1 cellular context compared by ENCODE assay signal in the genomic region with DNA sequence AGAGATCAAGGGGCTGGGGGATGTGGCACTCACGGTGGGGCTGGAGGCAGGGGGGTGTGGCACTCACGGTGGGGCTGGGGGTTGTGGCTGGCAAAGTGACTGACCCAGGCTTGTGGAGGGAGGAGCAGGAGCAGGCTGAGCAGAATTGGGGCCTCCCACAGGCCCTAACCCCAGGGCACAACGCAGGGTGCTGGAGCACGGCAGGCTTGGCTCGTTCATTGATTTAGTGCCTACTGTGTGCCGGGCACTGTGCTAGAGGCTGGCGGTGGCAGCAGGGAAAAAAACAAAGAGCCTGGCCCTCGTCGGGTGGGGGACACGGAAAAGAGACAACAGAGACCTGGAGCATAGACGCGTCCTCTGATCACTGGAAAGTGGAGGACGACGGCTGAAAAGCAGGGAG.
TF ChIP-seq lines count a peak whose summit lies in the region.

No MANE protein-coding gene starts in this region.

TF ChIP-seq in H1, 55 proteins besides CTCF, POLR2A, EP300 and RAD21 (continued from another document):
- TF ChIP-seq RFX5 (IDR thresholded peaks at IDR 0.05; ENCODE audit: borderline replicate concordance, low read depth, low read length) (no peak), POU5F1 (IDR thresholded peaks at IDR 0.05; ENCODE audit: low read depth, low read length) (no peak), KDM5A (IDR thresholded peaks at IDR 0.05; ENCODE audit: low read length) (no peak)
- TF ChIP-seq, protein P1, sequence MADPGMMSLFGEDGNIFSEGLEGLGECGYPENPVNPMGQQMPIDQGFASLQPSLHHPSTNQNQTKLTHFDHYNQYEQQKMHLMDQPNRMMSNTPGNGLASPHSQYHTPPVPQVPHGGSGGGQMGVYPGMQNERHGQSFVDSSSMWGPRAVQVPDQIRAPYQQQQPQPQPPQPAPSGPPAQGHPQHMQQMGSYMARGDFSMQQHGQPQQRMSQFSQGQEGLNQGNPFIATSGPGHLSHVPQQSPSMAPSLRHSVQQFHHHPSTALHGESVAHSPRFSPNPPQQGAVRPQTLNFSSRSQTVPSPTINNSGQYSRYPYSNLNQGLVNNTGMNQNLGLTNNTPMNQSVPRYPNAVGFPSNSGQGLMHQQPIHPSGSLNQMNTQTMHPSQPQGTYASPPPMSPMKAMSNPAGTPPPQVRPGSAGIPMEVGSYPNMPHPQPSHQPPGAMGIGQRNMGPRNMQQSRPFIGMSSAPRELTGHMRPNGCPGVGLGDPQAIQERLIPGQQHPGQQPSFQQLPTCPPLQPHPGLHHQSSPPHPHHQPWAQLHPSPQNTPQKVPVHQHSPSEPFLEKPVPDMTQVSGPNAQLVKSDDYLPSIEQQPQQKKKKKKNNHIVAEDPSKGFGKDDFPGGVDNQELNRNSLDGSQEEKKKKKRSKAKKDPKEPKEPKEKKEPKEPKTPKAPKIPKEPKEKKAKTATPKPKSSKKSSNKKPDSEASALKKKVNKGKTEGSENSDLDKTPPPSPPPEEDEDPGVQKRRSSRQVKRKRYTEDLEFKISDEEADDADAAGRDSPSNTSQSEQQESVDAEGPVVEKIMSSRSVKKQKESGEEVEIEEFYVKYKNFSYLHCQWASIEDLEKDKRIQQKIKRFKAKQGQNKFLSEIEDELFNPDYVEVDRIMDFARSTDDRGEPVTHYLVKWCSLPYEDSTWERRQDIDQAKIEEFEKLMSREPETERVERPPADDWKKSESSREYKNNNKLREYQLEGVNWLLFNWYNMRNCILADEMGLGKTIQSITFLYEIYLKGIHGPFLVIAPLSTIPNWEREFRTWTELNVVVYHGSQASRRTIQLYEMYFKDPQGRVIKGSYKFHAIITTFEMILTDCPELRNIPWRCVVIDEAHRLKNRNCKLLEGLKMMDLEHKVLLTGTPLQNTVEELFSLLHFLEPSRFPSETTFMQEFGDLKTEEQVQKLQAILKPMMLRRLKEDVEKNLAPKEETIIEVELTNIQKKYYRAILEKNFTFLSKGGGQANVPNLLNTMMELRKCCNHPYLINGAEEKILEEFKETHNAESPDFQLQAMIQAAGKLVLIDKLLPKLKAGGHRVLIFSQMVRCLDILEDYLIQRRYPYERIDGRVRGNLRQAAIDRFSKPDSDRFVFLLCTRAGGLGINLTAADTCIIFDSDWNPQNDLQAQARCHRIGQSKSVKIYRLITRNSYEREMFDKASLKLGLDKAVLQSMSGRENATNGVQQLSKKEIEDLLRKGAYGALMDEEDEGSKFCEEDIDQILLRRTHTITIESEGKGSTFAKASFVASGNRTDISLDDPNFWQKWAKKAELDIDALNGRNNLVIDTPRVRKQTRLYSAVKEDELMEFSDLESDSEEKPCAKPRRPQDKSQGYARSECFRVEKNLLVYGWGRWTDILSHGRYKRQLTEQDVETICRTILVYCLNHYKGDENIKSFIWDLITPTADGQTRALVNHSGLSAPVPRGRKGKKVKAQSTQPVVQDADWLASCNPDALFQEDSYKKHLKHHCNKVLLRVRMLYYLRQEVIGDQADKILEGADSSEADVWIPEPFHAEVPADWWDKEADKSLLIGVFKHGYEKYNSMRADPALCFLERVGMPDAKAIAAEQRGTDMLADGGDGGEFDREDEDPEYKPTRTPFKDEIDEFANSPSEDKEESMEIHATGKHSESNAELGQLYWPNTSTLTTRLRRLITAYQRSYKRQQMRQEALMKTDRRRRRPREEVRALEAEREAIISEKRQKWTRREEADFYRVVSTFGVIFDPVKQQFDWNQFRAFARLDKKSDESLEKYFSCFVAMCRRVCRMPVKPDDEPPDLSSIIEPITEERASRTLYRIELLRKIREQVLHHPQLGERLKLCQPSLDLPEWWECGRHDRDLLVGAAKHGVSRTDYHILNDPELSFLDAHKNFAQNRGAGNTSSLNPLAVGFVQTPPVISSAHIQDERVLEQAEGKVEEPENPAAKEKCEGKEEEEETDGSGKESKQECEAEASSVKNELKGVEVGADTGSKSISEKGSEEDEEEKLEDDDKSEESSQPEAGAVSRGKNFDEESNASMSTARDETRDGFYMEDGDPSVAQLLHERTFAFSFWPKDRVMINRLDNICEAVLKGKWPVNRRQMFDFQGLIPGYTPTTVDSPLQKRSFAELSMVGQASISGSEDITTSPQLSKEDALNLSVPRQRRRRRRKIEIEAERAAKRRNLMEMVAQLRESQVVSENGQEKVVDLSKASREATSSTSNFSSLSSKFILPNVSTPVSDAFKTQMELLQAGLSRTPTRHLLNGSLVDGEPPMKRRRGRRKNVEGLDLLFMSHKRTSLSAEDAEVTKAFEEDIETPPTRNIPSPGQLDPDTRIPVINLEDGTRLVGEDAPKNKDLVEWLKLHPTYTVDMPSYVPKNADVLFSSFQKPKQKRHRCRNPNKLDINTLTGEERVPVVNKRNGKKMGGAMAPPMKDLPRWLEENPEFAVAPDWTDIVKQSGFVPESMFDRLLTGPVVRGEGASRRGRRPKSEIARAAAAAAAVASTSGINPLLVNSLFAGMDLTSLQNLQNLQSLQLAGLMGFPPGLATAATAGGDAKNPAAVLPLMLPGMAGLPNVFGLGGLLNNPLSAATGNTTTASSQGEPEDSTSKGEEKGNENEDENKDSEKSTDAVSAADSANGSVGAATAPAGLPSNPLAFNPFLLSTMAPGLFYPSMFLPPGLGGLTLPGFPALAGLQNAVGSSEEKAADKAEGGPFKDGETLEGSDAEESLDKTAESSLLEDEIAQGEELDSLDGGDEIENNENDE (IDR thresholded peaks at IDR 0.05; ENCODE audit: insufficient replicate concordance, low read length), result no peak
